Comparison of ENCODE assay signal across 17 cellular contexts in the genomic region with DNA sequence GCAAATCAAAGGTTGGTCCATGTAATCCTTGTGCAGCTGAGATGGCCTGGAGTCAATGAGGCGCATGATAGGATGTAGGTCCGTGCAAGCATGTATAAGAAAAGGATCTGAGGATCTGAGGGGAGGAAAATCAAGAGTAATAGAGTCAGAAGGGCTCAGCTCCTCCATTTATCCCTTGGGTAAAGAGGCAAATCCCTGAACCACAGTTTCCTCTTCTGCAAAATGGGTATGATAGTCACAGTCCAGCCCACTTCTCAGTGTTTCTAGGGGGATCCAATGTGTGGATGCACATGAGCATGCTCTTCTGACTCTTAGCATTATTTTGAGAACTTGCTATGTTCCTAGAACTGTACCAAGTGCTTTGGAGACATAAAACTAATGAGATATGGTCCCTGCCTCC.
A peak's percentile ranks its signal among the peaks of the same experiment; 100 is the strongest.
DNase-seq lines count a peak whose midpoint lies in the region; ATAC-seq and TF ChIP-seq lines count a peak whose summit lies in the region.
"Had no signal": no experiment of that assay in that cellular context is flagged by ENCODE, and none has a peak within 500 bp of the region (broad histone marks: within the 10 kb centered on the region; RNA-seq: fewer than 3 reads in every experiment).

No MANE protein-coding gene starts in this region.

- no peak overlapping the region for H3K27ac ChIP-seq in CD4-positive, CD25-positive, alpha-beta regulatory T cell (ENCODE audit: insufficient read depth, low read length, poor library complexity, severe bottlenecking)
- H3K27ac ChIP-seq in Panc1 (ENCODE audit: low read length): peak overlapping the region; percentile 67
- H3K27ac ChIP-seq in heart right ventricle: no peak overlapping the region
- H3K27ac ChIP-seq in brain microvascular endothelial cell: no peak overlapping the region

- H3K9me3 ChIP-seq in CD4-positive, CD25-positive, alpha-beta regulatory T cell (ENCODE audit: control insufficient read depth in 2 of 2, low read length in 2 of 2): no peaks in the 10 kb centered on the region
- H3K9me3 ChIP-seq in Panc1 (ENCODE audit: control insufficient read depth, insufficient read depth, low read depth, low read length) (no peaks in the 10 kb centered on the region), heart right ventricle (no peaks in the 10 kb centered on the region)
- H3K9me3 ChIP-seq: Peyer's patch, SK-N-SH had no signal

- peak overlapping the region in 2 of 3 donors; percentile 23 to 26 for H3K27ac Mint-ChIP-seq in CD4-positive, CD25-positive, alpha-beta regulatory T cell
- H3K27ac Mint-ChIP-seq in IgD-negative memory B cell (peak overlapping the region in 2 of 3 donors; percentile 78 to 87), osteocyte (ENCODE audit: unreplicated experiment) (peak overlapping the region; percentile 45)

- H3K36me3 Mint-ChIP-seq in CD4-positive, CD25-positive, alpha-beta regulatory T cell: peaks cover 17% of the 10 kb centered on the region
- no peaks in the 10 kb centered on the region for H3K36me3 Mint-ChIP-seq in IgD-negative memory B cell
- no peaks in the 10 kb centered on the region for H3K36me3 Mint-ChIP-seq in osteocyte (ENCODE audit: unreplicated experiment)

- peaks cover 9% of the 10 kb centered on the region for H3K4me1 ChIP-seq in CD4-positive, CD25-positive, alpha-beta regulatory T cell (ENCODE audit: control insufficient read depth, insufficient read depth, low read length, poor library complexity, severe bottlenecking)
- H3K4me1 ChIP-seq in Panc1 (ENCODE audit: control insufficient read depth, insufficient read depth, low read length) (peaks cover 41% of the 10 kb centered on the region), heart right ventricle (peaks cover 0 to 26% (median 6%) of the 10 kb centered on the region in 9 donors)

- no peak for ATAC-seq in CD4-positive, CD25-positive, alpha-beta regulatory T cell (ENCODE audit: low read depth in 2 of 2)
- ATAC-seq in Panc1 (no peak), heart right ventricle (no peak)

- TF ChIP-seq CTCF in Panc1 (IDR thresholded peaks at IDR 0.05): no peak
- TF ChIP-seq CTCF in osteocyte (IDR thresholded peaks at IDR 0.05): no peak
- TF ChIP-seq CTCF in heart right ventricle (IDR thresholded peaks at IDR 0.05): no peak
- no peak for TF ChIP-seq CTCF in brain microvascular endothelial cell (IDR thresholded peaks at IDR 0.05; ENCODE audit: low read depth, low read length, missing control alignments)

- WGBS in heart right ventricle, 2 donors: 94 to 97% methylated on average over 2 of the region's 2 CpGs

- POLR2A ChIA-PET in Panc1 (lab: Charles Lee): no interaction called here

- H3K36me3 ChIP-seq in CD4-positive, CD25-positive, alpha-beta regulatory T cell (ENCODE audit: control insufficient read depth, insufficient read depth, low read length): no peaks in the 10 kb centered on the region
- no peaks in the 10 kb centered on the region for H3K36me3 ChIP-seq in Panc1 (ENCODE audit: control insufficient read depth, insufficient read depth, low read length)
- H3K36me3 ChIP-seq in heart right ventricle: no peaks in the 10 kb centered on the region
- H3K36me3 ChIP-seq in brain microvascular endothelial cell (replicated peaks): no peaks in the 10 kb centered on the region
- H3K36me3 ChIP-seq: Peyer's patch had no signal

- no peak overlapping the region for H3K4me3 ChIP-seq in CD4-positive, CD25-positive, alpha-beta regulatory T cell (ENCODE audit: low read depth, low read length)
- H3K4me3 ChIP-seq in Panc1 (ENCODE audit: low read depth in 2 of 2, low read length in 2 of 2) (no peak overlapping the region), heart right ventricle (no peak overlapping the region), brain microvascular endothelial cell (ENCODE audit: low read depth, low read length) (no peak overlapping the region)
- H3K4me3 ChIP-seq: Peyer's patch had no signal

- H3K4me1 Mint-ChIP-seq in CD4-positive, CD25-positive, alpha-beta regulatory T cell: peaks cover 13 to 35% (median 20%) of the 10 kb centered on the region in 4 donors
- peaks cover 36 to 56% (median 41%) of the 10 kb centered on the region in 3 donors for H3K4me1 Mint-ChIP-seq in IgD-negative memory B cell
- H3K4me1 Mint-ChIP-seq in osteocyte (ENCODE audit: unreplicated experiment): peaks cover 25% of the 10 kb centered on the region

- no peaks in the 10 kb centered on the region for H3K27me3 ChIP-seq in CD4-positive, CD25-positive, alpha-beta regulatory T cell (ENCODE audit: control insufficient read depth, insufficient read depth, low read length)
- H3K27me3 ChIP-seq in Panc1 (ENCODE audit: control insufficient read depth, insufficient read depth, low read length) (no peaks in the 10 kb centered on the region), heart right ventricle (peaks cover 0 to 4% (median 0%) of the 10 kb centered on the region in 7 donors), brain microvascular endothelial cell (replicated peaks) (no peaks in the 10 kb centered on the region)
- H3K27me3 ChIP-seq: Peyer's patch had no signal

- no peak for DNase-seq in CD4-positive, CD25-positive, alpha-beta regulatory T cell
- DNase-seq in Panc1 (ENCODE audit: low read depth, low spot score): no peak
- DNase-seq in osteocyte (ENCODE audit: extremely low spot score, unreplicated experiment): no peak
- no peak for DNase-seq in inferior parietal cortex (ENCODE audit: extremely low spot score)
- DNase-seq in heart right ventricle: no peak
- DNase-seq in brain microvascular endothelial cell: no peak
- DNase-seq: ACHN, EL, HCEC 1CT, NCI-H1105, NCI-H1694 treated with DMSO at 0.1 percent for 48 hours, NCI-H345, NCI-H69, Right ventricle myocardium superior, SK-N-SH had no signal

- no peaks in the 10 kb centered on the region for H3K27me3 Mint-ChIP-seq in CD4-positive, CD25-positive, alpha-beta regulatory T cell
- peaks cover 7% of the 10 kb centered on the region for H3K27me3 Mint-ChIP-seq in IgD-negative memory B cell
- H3K27me3 Mint-ChIP-seq in osteocyte (ENCODE audit: unreplicated experiment): no peaks in the 10 kb centered on the region

- peak overlapping the region in 1 of 4 donors; percentile 37 for H3K4me3 Mint-ChIP-seq in CD4-positive, CD25-positive, alpha-beta regulatory T cell
- H3K4me3 Mint-ChIP-seq in IgD-negative memory B cell: peak overlapping the region in 3 of 4 donors; percentile 55 to 81 (median 61)
- no peak overlapping the region for H3K4me3 Mint-ChIP-seq in osteocyte (ENCODE audit: unreplicated experiment)

- CTCF ChIA-PET in Panc1 (lab: Charles Lee): interaction anchor here (0.6 to 1.0 kb wide), 3 partner anchors 12 to 106 kb away, joined by 3 to 4 read pairs (median 3); a partner anchor contains a TSS

- intact Hi-C loops in Panc1 (cut with micrococcal nuclease; ENCODE audit: unreplicated experiment): no loop called here
- intact Hi-C loops in heart right ventricle (cut with DNase I): loop anchor here in 3 of 10 donors (5.0 to 10.0 kb wide), 2 partner anchors 105 to 107 kb away; a partner anchor contains a TSS

- no TSS peak for BruUV-seq in Panc1 (replicated peaks; lab: Mats Ljungman, UMichigan)

- in situ Hi-C loops in Panc1 (cut with HindIII; ENCODE audit: low pct_unique_long_range_greater_than_20kb, low sequenced_read_pairs) (no loop called here), brain microvascular endothelial cell (cut with HindIII; ENCODE audit: low pct_ligation_motif_present, low sequenced_read_pairs) (no loop called here)

- H3K9me3 Mint-ChIP-seq in CD4-positive, CD25-positive, alpha-beta regulatory T cell: peaks cover 0 to 1% (median 0%) of the 10 kb centered on the region in 7 donors
- H3K9me3 Mint-ChIP-seq in IgD-negative memory B cell: no peaks in the 10 kb centered on the region
- no peaks in the 10 kb centered on the region for H3K9me3 Mint-ChIP-seq in osteocyte (ENCODE audit: unreplicated experiment)

Comparison
In these comparisons a context has a peak if more than half of its experiments do, and no peak if none do; other contexts are left out.
1. H3K27ac Mint-ChIP-seq: peak in every context shown above with its lines; median percentile 82 in IgD-negative memory B cell; 45 in osteocyte; 24 in CD4-positive, CD25-positive, alpha-beta regulatory T cell.